In genomic region chr1:222617367-222617951, GRCh38 we compare ENCODE assay signal across 8 cellular contexts. TPM values are rescaled to one million over a fixed set of nuclear protein-coding genes. Genes with fewer than 3 reads are reported as not detected.
DNase-seq lines count a peak whose midpoint lies in the region; ATAC-seq and TF ChIP-seq lines count a peak whose summit lies in the region.

No MANE protein-coding gene starts in this region.

- peak overlapping the region; percentile 21 for H3K9ac ChIP-seq in PC-3 (ENCODE audit: low read length)

- peak overlapping the region; percentile 80 for H3K4me2 ChIP-seq in PC-3 (ENCODE audit: low read length)

- H3K27me3 ChIP-seq in PC-3 (ENCODE audit: low read length) (no peaks in the 10 kb centered on the region), muscle layer of duodenum (ENCODE audit: low read depth, low read length) (no peaks in the 10 kb centered on the region)

- peaks cover 27% of the 10 kb centered on the region for H3K4me1 Mint-ChIP-seq in activated T-cell treated with anti-CD3 and anti-CD28 coated beads, Interleukin-2, amount 50 U/mL, for 4 hours (ENCODE audit: low read depth)

- H3K9me3 ChIP-seq in PC-3 (ENCODE audit: low read length) (no peaks in the 10 kb centered on the region), muscle layer of duodenum (ENCODE audit: control insufficient read depth in 1 of 2, low read length in 2 of 2) (no peaks in the 10 kb centered on the region)

- H3K9me3 Mint-ChIP-seq in activated T-cell treated with anti-CD3 and anti-CD28 coated beads, Interleukin-2, amount 50 U/mL, for 4 hours, result no peaks in the 10 kb centered on the region

- DNase-seq in DMS153 treated with DMSO at 0.1 percent for 48 hours (lab: John Stamatoyannopoulos, UW; ENCODE audit: unreplicated experiment), result peak; percentile 87
- DNase-seq in KBM-7, result peak; percentile 89
- DNase-seq in PC-3, result peak; percentile 90
- peak; percentile 90 for DNase-seq in activated T-cell treated with anti-CD3 and anti-CD28 coated beads, Interleukin-2, amount 50 U/mL, for 4 hours
- DNase-seq in stimulated activated CD8-positive, alpha-beta memory T cell treated with anti-CD3 and anti-CD28 coated beads, Interleukin-7, amount 100 ng/mL, for 1 hour (ENCODE audit: low read depth in 2 of 2), result peak; percentile 86 to 87

- no TSS peak for BruUV-seq in PC-3 (replicated peaks; lab: Mats Ljungman, UMichigan)

- CTCF ChIA-PET in PC-3 (lab: Charles Lee), result no interaction called here

- H3K36me3 ChIP-seq in PC-3 (ENCODE audit: low read depth, low read length), result peaks cover 2% of the 10 kb centered on the region; the same call in 1 of the 2 replicates
- peaks cover 3 to 5% of the 10 kb centered on the region in 2 donors for H3K36me3 ChIP-seq in muscle layer of duodenum (ENCODE audit: control insufficient read depth in 1 of 2, insufficient read depth in 2 of 2, low read length in 2 of 2)

- no peaks in the 10 kb centered on the region for H3F3A ChIP-seq in PC-3 (ENCODE audit: low read length, unreplicated experiment)

- peaks cover 27% of the 10 kb centered on the region for H3K79me2 ChIP-seq in PC-3 (ENCODE audit: low read length)

- peak; percentile 71 for ATAC-seq in GM21737 (IDR thresholded peaks at IDR 0.05; ENCODE audit: unreplicated experiment)
- peak; percentile 86 for ATAC-seq in PC-3
- peak; percentile 93 to 95 for ATAC-seq in activated T-cell treated with anti-CD3 and anti-CD28 coated beads, Interleukin-2, amount 50 U/mL, for 4 hours
- peak; percentile 90 for ATAC-seq in esophagus mucosa

- H3K9me2 ChIP-seq in PC-3 (replicated peaks; ENCODE audit: low read length), result no peaks in the 10 kb centered on the region

- H3K36me3 Mint-ChIP-seq in activated T-cell treated with anti-CD3 and anti-CD28 coated beads, Interleukin-2, amount 50 U/mL, for 4 hours (ENCODE audit: insufficient read depth), result peaks cover 6% of the 10 kb centered on the region

- peak overlapping the region; percentile 88 for H3K4me3 Mint-ChIP-seq in activated T-cell treated with anti-CD3 and anti-CD28 coated beads, Interleukin-2, amount 50 U/mL, for 4 hours

- no peak overlapping the region for H3K27ac ChIP-seq in PC-3 (ENCODE audit: low read length)
- H3K27ac ChIP-seq in muscle layer of duodenum (ENCODE audit: low read length), result peak overlapping the region; percentile 49

- H3K27me3 Mint-ChIP-seq in activated T-cell treated with anti-CD3 and anti-CD28 coated beads, Interleukin-2, amount 50 U/mL, for 4 hours (ENCODE audit: low read depth), result peaks cover 10% of the 10 kb centered on the region

- intact Hi-C loops in PC-3 (cut with micrococcal nuclease), result loop anchor here (1.0 kb wide), 2 partner anchors 17 to 152 kb away; no protein-coding TSS in a partner anchor

- in situ Hi-C loops in KBM-7 (cut with MboI; ENCODE audit: low pct_unique_long_range_greater_than_20kb, low sequenced_read_pairs), result no loop called here

- H3K4me1 ChIP-seq in PC-3 (ENCODE audit: insufficient read depth, low read length), result peaks cover 13% of the 10 kb centered on the region
- peaks cover 0 to 21% of the 10 kb centered on the region in 2 donors for H3K4me1 ChIP-seq in muscle layer of duodenum (ENCODE audit: control insufficient read depth in 1 of 2, insufficient read depth in 2 of 2, low read length in 2 of 2)

- TF ChIP-seq CTCF in PC-3 (conservative IDR thresholded peaks at IDR 0.05; ENCODE audit: low read depth, low read length), result no peak

- H2AFZ ChIP-seq in PC-3 (ENCODE audit: low read length), result peak overlapping the region; percentile 81

- H3K4me3 ChIP-seq in PC-3 (ENCODE audit: low read length), result peak overlapping the region; percentile 61
- H3K4me3 ChIP-seq in muscle layer of duodenum (ENCODE audit: low read depth in 1 of 2, low read length in 2 of 2), result peak overlapping the region; percentile 66 to 68

- POLR2A ChIA-PET in PC-3 (lab: Charles Lee; ENCODE audit: unreplicated experiment), result no interaction called here

- H4K20me1 ChIP-seq in PC-3 (ENCODE audit: low read length), result peaks cover 8% of the 10 kb centered on the region; the same call in 1 of the 2 replicates

RNA-seq across cellular contexts. Expression of gene MIA3, which starts 0.4 kb away (rescaled TPM):
- total RNA-seq in PC-3 (2014; rRNA removed) (50.8 and 69.3 TPM in 2 replicates), esophagus mucosa (26.5 TPM)
- 10 to 100 TPM; 33.4 to 39.1 (median 35.4) TPM for total RNA-seq in activated T-cell treated with anti-CD3 and anti-CD28 coated beads, Interleukin-2, amount 50 U/mL, for 4 hours

RNA-seq across cellular contexts. Expression of gene TAF1A, which starts 27.7 kb away (rescaled TPM):
- 27.9 and 29.4 TPM in 2 replicates for total RNA-seq in PC-3 (2014; rRNA removed)
- 10 to 100 TPM; 24.8 to 34.3 (median 30.8) TPM for total RNA-seq in activated T-cell treated with anti-CD3 and anti-CD28 coated beads, Interleukin-2, amount 50 U/mL, for 4 hours
- 4.8 TPM for total RNA-seq in esophagus mucosa
